Comparison of ENCODE assay signal across 29 cellular contexts in genomic region chr7:6143997-6144396, GRCh38.
"Had no signal": no experiment of that assay in that cellular context is flagged by ENCODE, and none has a peak within 500 bp of the region (broad histone marks: within the 10 kb centered on the region; RNA-seq: fewer than 3 reads in every experiment).

No MANE protein-coding gene starts in this region.

- H3K27me3 ChIP-seq: breast epithelium, hepatocyte, sigmoid colon, testis, vagina had no signal

- H3K27ac ChIP-seq: breast epithelium, hepatocyte, left ventricle myocardium inferior, sigmoid colon, testis, vagina had no signal

- DNase-seq: activated CD4-positive, alpha-beta T cell treated with anti-CD3 and anti-CD28 coated beads, Interleukin-2, amount 10 ng/mL, durations not matched to agents 24 days and 14 days; activated gamma-delta T cell treated with Interleukin-2 at 50 U/mL for 16 hours; amniotic stem cell; effector memory CD4-positive, alpha-beta T cell; glutamatergic neuron; immature natural killer cell; left ventricle myocardium inferior; mammary epithelial cell; naive thymus-derived CD8-positive, alpha-beta T cell; sigmoid colon; stimulated activated CD4-positive, alpha-beta T cell treated with anti-CD3 and anti-CD28 coated beads, Interleukin-15, amount 100 ng/mL, for 24 hours; stimulated activated CD4-positive, alpha-beta T cell treated with anti-CD3 and anti-CD28 coated beads, Interleukin-2, amount 100 ng/mL, for 48 hours; stimulated activated CD8-positive, alpha-beta memory T cell treated with anti-CD3 and anti-CD28 coated beads, Interleukin-4, amount 100 ng/mL, for 48 hours; stimulated activated naive CD4-positive, alpha-beta T cell; testis; trophoblast cell had no signal

- H3K27ac Mint-ChIP-seq: activated CD4-positive, alpha-beta T cell treated with anti-CD3 and anti-CD28 coated beads, Interleukin-2, amount 10 ng/mL, durations not matched to agents 24 days and 14 days; activated naive CD8-positive, alpha-beta T cell; activated T-helper 1 cell treated with anti-CD3 and anti-CD28 coated beads, Interleukin-12 subunit alpha, Interleukin-12 subunit beta, Interleukin-2, Interleukin-4 antibody, amounts not matched to agents 30 ng/mL and 10 ng/mL and 1 ng/mL, durations not matched to agents 14 hours and 24 hours and 36 hours; mesothelial cell of epicardium; naive thymus-derived CD8-positive, alpha-beta T cell; T-helper 1 cell treated with Interleukin-12 subunit alpha and Interleukin-12 subunit beta and Interleukin-4 antibody, amounts not matched to agents 30 μg/mL and 1 μg/mL, for 36 hours had no signal

- H3K9me3 ChIP-seq: breast epithelium, left ventricle myocardium inferior, sigmoid colon, testis, vagina had no signal

- H3K9me3 Mint-ChIP-seq: activated CD4-positive, alpha-beta T cell treated with anti-CD3 and anti-CD28 coated beads, Interleukin-2, amount 10 ng/mL, durations not matched to agents 24 days and 14 days; activated T-helper 1 cell treated with anti-CD3 and anti-CD28 coated beads, Interleukin-12 subunit alpha, Interleukin-12 subunit beta, Interleukin-2, Interleukin-4 antibody, amounts not matched to agents 30 ng/mL and 10 ng/mL and 1 ng/mL, durations not matched to agents 14 hours and 24 hours and 36 hours; central memory CD8-positive, alpha-beta T cell; immature natural killer cell; mesothelial cell of epicardium; naive thymus-derived CD8-positive, alpha-beta T cell; T-helper 1 cell treated with Interleukin-12 subunit alpha and Interleukin-12 subunit beta and Interleukin-4 antibody, amounts not matched to agents 30 μg/mL and 1 μg/mL, for 36 hours had no signal

- ATAC-seq: esophagus mucosa; naive thymus-derived CD8-positive, alpha-beta T cell had no signal

- H3K4me3 ChIP-seq: breast epithelium, hepatocyte, left ventricle myocardium inferior, sigmoid colon, smooth muscle cell, testis, vagina had no signal

- FAIRE-seq: colon, endothelial cell of umbilical vein, frontal cortex had no signal

- H3K4me1 Mint-ChIP-seq: central memory CD8-positive, alpha-beta T cell had no signal

- H3K4me1 ChIP-seq: breast epithelium, left ventricle myocardium inferior, testis, vagina had no signal

- H3K27me3 Mint-ChIP-seq: activated CD4-positive, alpha-beta T cell treated with anti-CD3 and anti-CD28 coated beads, Interleukin-2, amount 10 ng/mL, durations not matched to agents 24 days and 14 days; activated naive CD8-positive, alpha-beta T cell; central memory CD8-positive, alpha-beta T cell; naive thymus-derived CD8-positive, alpha-beta T cell had no signal

- H3K4me3 Mint-ChIP-seq: activated CD4-positive, alpha-beta T cell treated with anti-CD3 and anti-CD28 coated beads, Interleukin-2, amount 10 ng/mL, durations not matched to agents 24 days and 14 days; activated naive CD8-positive, alpha-beta T cell; activated T-helper 1 cell treated with anti-CD3 and anti-CD28 coated beads, Interleukin-12 subunit alpha, Interleukin-12 subunit beta, Interleukin-2, Interleukin-4 antibody, amounts not matched to agents 30 ng/mL and 10 ng/mL and 1 ng/mL, durations not matched to agents 14 hours and 24 hours and 36 hours; central memory CD8-positive, alpha-beta T cell; immature natural killer cell; mesothelial cell of epicardium; naive thymus-derived CD8-positive, alpha-beta T cell; T-helper 1 cell treated with Interleukin-12 subunit alpha and Interleukin-12 subunit beta and Interleukin-4 antibody, amounts not matched to agents 30 μg/mL and 1 μg/mL, for 36 hours had no signal
